ENCODE assay signal across 17 cellular contexts in the genomic region with DNA sequence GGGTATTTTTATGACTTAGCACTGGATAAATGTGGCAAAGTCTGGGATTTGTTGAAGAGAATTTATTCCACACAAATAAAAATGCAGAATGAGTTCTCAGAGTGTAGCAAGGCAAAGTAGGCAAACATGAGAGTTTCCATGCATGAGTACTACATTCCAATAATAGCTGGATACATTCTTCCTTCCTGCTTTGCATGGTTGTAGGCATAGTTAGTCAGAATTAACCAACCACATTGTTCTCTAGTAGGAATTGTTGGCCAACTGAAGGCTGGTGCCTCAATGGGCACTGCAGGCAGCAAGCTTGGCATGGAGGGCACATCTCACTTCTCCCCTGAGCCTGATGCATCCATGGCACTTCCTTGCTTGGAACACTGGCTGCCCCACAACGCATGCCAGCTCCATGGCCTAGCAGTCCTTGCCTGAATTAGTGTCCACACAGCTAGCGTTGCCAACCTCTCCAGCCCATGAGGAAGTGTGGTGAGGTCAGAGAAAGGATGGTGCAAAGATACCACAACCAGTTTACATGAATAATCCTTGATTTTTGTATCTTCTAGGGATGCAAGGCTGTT.
DNase-seq lines count a peak whose midpoint lies in the region; TF ChIP-seq lines count a peak whose summit lies in the region.
"Had no signal": no experiment of that assay in that cellular context is flagged by ENCODE, and none has a peak within 500 bp of the region (broad histone marks: within the 10 kb centered on the region; RNA-seq: fewer than 3 reads in every experiment).

No MANE protein-coding gene starts in this region.

- TF ChIP-seq CTCF in GM13976 (IDR thresholded peaks at IDR 0.05; ENCODE audit: borderline replicate concordance, control extremely low read depth, extremely low read depth, insufficient read depth, missing control alignments) (no peak), type B pancreatic cell (conservative IDR thresholded peaks at IDR 0.05) (no peak)

- H3K4me3 Mint-ChIP-seq in type B pancreatic cell: no peak overlapping the region
- H3K4me3 Mint-ChIP-seq: effector memory CD8-positive, alpha-beta T cell; GM23338 had no signal

- in situ Hi-C loops in GM13976 (cut with MboI; ENCODE audit: low sequenced_read_pairs, unreplicated experiment): no loop called here

- intact Hi-C loops in cardiac septum (cut with DNase I): no loop called here

- peaks cover 9% of the 10 kb centered on the region for H3K4me1 Mint-ChIP-seq in type B pancreatic cell (ENCODE audit: unreplicated experiment)
- H3K4me1 Mint-ChIP-seq: GM23338 had no signal

- no peaks in the 10 kb centered on the region for H3K9me3 Mint-ChIP-seq in type B pancreatic cell
- H3K9me3 Mint-ChIP-seq: effector memory CD8-positive, alpha-beta T cell; GM23338 had no signal

- H3K36me3 Mint-ChIP-seq in type B pancreatic cell: no peaks in the 10 kb centered on the region

- DNase-seq in A172 (ENCODE audit: low spot score) (peak; percentile 16), HS-5 (ENCODE audit: low read depth) (peak; percentile 47), astrocyte of the hippocampus (ENCODE audit: low read depth, low spot score) (peak; percentile 87), iris pigment epithelial cell (ENCODE audit: low read depth) (peak; percentile 75), GM13976 (ENCODE audit: low spot score) (no peak), type B pancreatic cell (ENCODE audit: extremely low spot score, unreplicated experiment) (no peak), cardiac septum (ENCODE audit: low spot score) (no peak)
- DNase-seq in activated CD4-positive, alpha-beta T cell treated with anti-CD3 and anti-CD28 coated beads, Interleukin-2, amount 50 U/mL, for 1 hour: no peak
- DNase-seq: activated CD8-positive, alpha-beta memory T cell treated with anti-CD3 and anti-CD28 coated beads, Interleukin-2, amount 50 U/mL, for 48 hours; DMS 273 treated with DMSO at 0.1 percent for 48 hours; effector memory CD8-positive, alpha-beta T cell; hypothalamus; NCI-H510A treated with DMSO at 0.1 percent for 48 hours; occipital lobe; stimulated activated CD4-positive, alpha-beta T cell treated with anti-CD3 and anti-CD28 coated beads, Interleukin-15, amount 100 ng/mL, for 24 hours; transverse colon had no signal

- no peak overlapping the region for H3K27ac Mint-ChIP-seq in type B pancreatic cell
- H3K27ac Mint-ChIP-seq: effector memory CD8-positive, alpha-beta T cell; GM23338 had no signal

- H3K27me3 Mint-ChIP-seq in type B pancreatic cell: peaks cover 17% of the 10 kb centered on the region
- H3K27me3 Mint-ChIP-seq: effector memory CD8-positive, alpha-beta T cell had no signal

Comparison
In these comparisons a context has a peak if more than half of its experiments do, and no peak if none do; other contexts are left out.
1. DNase-seq: peak in A172 (single experiment), HS-5 (single experiment), astrocyte of the hippocampus (single experiment) and iris pigment epithelial cell (single experiment); none in GM13976 (single experiment), type B pancreatic cell (single experiment), cardiac septum (single experiment) and activated CD4-positive, alpha-beta T cell treated with anti-CD3 and anti-CD28 coated beads, Interleukin-2, amount 50 U/mL, for 1 hour (single experiment).